In genomic region chr12:116520801-116521471, GRCh38 we compare ENCODE assay signal across 12 cellular contexts. TPM values are rescaled to one million over a fixed set of nuclear protein-coding genes. Genes with fewer than 3 reads are reported as not detected.
DNase-seq lines count a peak whose midpoint lies in the region; ATAC-seq and TF ChIP-seq lines count a peak whose summit lies in the region.
"Had no signal": no experiment of that assay in that cellular context is flagged by ENCODE, and none has a peak within 500 bp of the region (broad histone marks: within the 10 kb centered on the region; RNA-seq: fewer than 3 reads in every experiment).

No MANE protein-coding gene starts in this region.

- 0 out of 2 replicates have a peak overlapping the region, but pooled peaks have one; percentile 15 for H3K27ac Mint-ChIP-seq in WTC11
- H3K27ac Mint-ChIP-seq: activated naive CD8-positive, alpha-beta T cell had no signal

- H3K4me3 ChIP-seq in fibroblast of pulmonary artery (replicated peaks; ENCODE audit: low read depth, low read length), result no peak overlapping the region
- no peak overlapping the region for H3K4me3 ChIP-seq in skin epidermis
- H3K4me3 ChIP-seq in BE2C (ENCODE audit: low read depth, low read length), result no peak overlapping the region
- H3K4me3 ChIP-seq: gastroesophageal sphincter had no signal

- H3K4me1 ChIP-seq in BE2C, result peaks cover 3% of the 10 kb centered on the region

- DNase-seq in HT1080 (ENCODE audit: low read depth) (peak; percentile 73), WTC11 (ENCODE audit: low spot score) (no peak), fibroblast of pulmonary artery (ENCODE audit: low read depth) (peak; percentile 61), BE2C (no peak), NAMALWA (ENCODE audit: low spot score) (no peak), NCI-H1436 (lab: John Stamatoyannopoulos, UW) (no peak)
- DNase-seq: Karpas-422, NCI-H748 treated with DMSO at 0.1 percent for 48 hours, T1000 had no signal

- peaks cover 26% of the 10 kb centered on the region for H3K27me3 Mint-ChIP-seq in WTC11 (ENCODE audit: low read depth)
- H3K27me3 Mint-ChIP-seq: activated naive CD8-positive, alpha-beta T cell had no signal

- POLR2A ChIA-PET in WTC11 (lab: Charles Lee), result no interaction called here

- TF ChIP-seq CTCF in WTC11 (IDR thresholded peaks at IDR 0.05) (no peak), fibroblast of pulmonary artery (IDR thresholded peaks at IDR 0.05; ENCODE audit: low read length, missing control alignments) (no peak), BE2C (IDR thresholded peaks at IDR 0.05; ENCODE audit: low read depth, low read length) (no peak)

- no peaks in the 10 kb centered on the region for H3K36me3 ChIP-seq in BE2C
- H3K36me3 ChIP-seq: gastroesophageal sphincter had no signal

- H3K27ac ChIP-seq in skin epidermis, result peak overlapping the region in 14 of 21 experiments; percentile 3 to 71 (median 38)
- H3K27ac ChIP-seq: gastroesophageal sphincter had no signal

- ATAC-seq in WTC11, result no peak
- ATAC-seq: gastroesophageal sphincter had no signal

- H3K4me3 Mint-ChIP-seq in WTC11, result no peak overlapping the region
- H3K4me3 Mint-ChIP-seq: activated naive CD8-positive, alpha-beta T cell had no signal

- peaks cover 56% of the 10 kb centered on the region for H3K4me1 Mint-ChIP-seq in WTC11

- no peaks in the 10 kb centered on the region for H3K36me3 Mint-ChIP-seq in WTC11
- H3K36me3 Mint-ChIP-seq: activated naive CD8-positive, alpha-beta T cell had no signal

- CTCF ChIA-PET in WTC11 (lab: Charles Lee), result no interaction called here

- no peaks in the 10 kb centered on the region for H3K9me3 Mint-ChIP-seq in WTC11

- H3K27me3 ChIP-seq in BE2C, result no peaks in the 10 kb centered on the region
- H3K27me3 ChIP-seq: gastroesophageal sphincter had no signal

- no peaks in the 10 kb centered on the region; the same call in 1 of the 2 replicates for H3K9me3 ChIP-seq in BE2C
- H3K9me3 ChIP-seq: gastroesophageal sphincter had no signal

TF ChIP-seq in WTC11, 78 proteins besides CTCF, POLR2A, EP300 and RAD21:
- TF ChIP-seq ESRRA (CRISPR knock-in tag; IDR thresholded peaks at IDR 0.05; ENCODE audit: borderline replicate concordance) (no peak), ZNF532 (CRISPR knock-in tag; IDR thresholded peaks at IDR 0.05; ENCODE audit: borderline replicate concordance) (no peak), ZNF425 (CRISPR knock-in tag; conservative IDR thresholded peaks at IDR 0.05) (no peak), PREB (CRISPR knock-in tag; IDR thresholded peaks at IDR 0.05; ENCODE audit: borderline replicate concordance) (no peak), ATF2 (CRISPR knock-in tag; IDR thresholded peaks at IDR 0.05; ENCODE audit: borderline replicate concordance, low read depth) (no peak), CREB1 (CRISPR knock-in tag; IDR thresholded peaks at IDR 0.05) (no peak), ZNF396 (CRISPR knock-in tag; IDR thresholded peaks at IDR 0.05; ENCODE audit: borderline replicate concordance) (no peak), ZBTB21 (CRISPR knock-in tag; IDR thresholded peaks at IDR 0.05; ENCODE audit: borderline replicate concordance) (no peak), IRF2 (CRISPR knock-in tag; IDR thresholded peaks at IDR 0.05; ENCODE audit: borderline replicate concordance, low read depth) (no peak), NR2C2 (CRISPR knock-in tag; IDR thresholded peaks at IDR 0.05) (no peak)

RNA-seq across cellular contexts. Expression of gene MAP1LC3B2, which starts 38.2 kb away (rescaled TPM):
- 0.53 TPM in 1 of 2 replicates, not detected in the other for total RNA-seq in HT1080 (2014; rRNA removed; shearing (Covaris generic))
- polyA plus RNA-seq in HT1080 (2015; cell fraction: cytosol; rRNA removed), result 0.66 and 0.76 TPM in 2 replicates
- polyA plus RNA-seq in HT1080 (2015; cell fraction: nucleus; rRNA removed), result 0.99 TPM in 1 of 2 replicates, not detected in the other
- total RNA-seq in WTC11 (2021), result 2.2 to 3.0 TPM (median 2.5 TPM) in 3 replicates
- 20.7 TPM for polyA plus RNA-seq in BE2C (2012; ENCODE audit: insufficient read depth, insufficient read length, low read depth)

Comparison
In these comparisons a context has a peak if more than half of its experiments do, and no peak if none do; other contexts are left out.
1. DNase-seq: peak in HT1080 (single experiment) and fibroblast of pulmonary artery (single experiment); none in WTC11 (single experiment), BE2C (single experiment), NAMALWA (single experiment) and NCI-H1436 (single experiment).